15 cellular contexts compared by ENCODE assay signal in genomic region chr1:59289570-59289969, GRCh38. TPM values are rescaled to one million over a fixed set of nuclear protein-coding genes. Genes with fewer than 3 reads are reported as not detected.
DNase-seq lines count a peak whose midpoint lies in the region; ATAC-seq and TF ChIP-seq lines count a peak whose summit lies in the region.
"Had no signal": no experiment of that assay in that cellular context is flagged by ENCODE, and none has a peak within 500 bp of the region (broad histone marks: within the 10 kb centered on the region; RNA-seq: fewer than 3 reads in every experiment).

No MANE protein-coding gene starts in this region.

- no peak overlapping the region for H2BK120ac ChIP-seq in mesenchymal stem cell (ENCODE audit: low read depth, low read length)

- H3K27me3 ChIP-seq in HCT116 (ENCODE audit: insufficient read depth, low read length) = no peaks in the 10 kb centered on the region
- no peaks in the 10 kb centered on the region for H3K27me3 ChIP-seq in Panc1 (ENCODE audit: control insufficient read depth, insufficient read depth, low read length)
- no peaks in the 10 kb centered on the region for H3K27me3 ChIP-seq in mesenchymal stem cell (ENCODE audit: control insufficient read depth in 1 of 2, insufficient read depth in 1 of 2, low read length in 2 of 2)
- H3K27me3 ChIP-seq in skeletal muscle tissue (ENCODE audit: control insufficient read depth in 3 of 3, insufficient read depth in 3 of 3, low read length in 3 of 3) = no peaks in the 10 kb centered on the region
- H3K27me3 ChIP-seq: BLaER1, SJSA1 had no signal

- no peaks in the 10 kb centered on the region for H3K9me3 Mint-ChIP-seq in effector memory CD8-positive, alpha-beta T cell
- H3K9me3 Mint-ChIP-seq: CD8-positive, alpha-beta T cell had no signal

- no TSS peak for BruUV-seq in HCT116 (replicated peaks; lab: Mats Ljungman, UMichigan)
- no TSS peak for BruUV-seq in Panc1 (replicated peaks; lab: Mats Ljungman, UMichigan)

- H3K4me2 ChIP-seq in HCT116 (ENCODE audit: low read length) = peak overlapping the region; percentile 39; the same call in 1 of the 2 replicates
- H3K4me2 ChIP-seq in mesenchymal stem cell (ENCODE audit: low read length, poor library complexity, severe bottlenecking) = no peak overlapping the region
- H3K4me2 ChIP-seq: BLaER1 had no signal

- TF ChIP-seq POLR2A in HCT116 (IDR thresholded peaks at IDR 0.05; ENCODE audit: borderline replicate concordance, extremely low read depth, insufficient read depth, insufficient read length) = no peak

- ATAC-seq in HCT116 (peak; percentile 46), Panc1 (peak; percentile 58; the same call in 1 of the 2 replicates), HG02571 (IDR thresholded peaks at IDR 0.05; ENCODE audit: unreplicated experiment) (no peak)
- no peak for ATAC-seq in effector memory CD8-positive, alpha-beta T cell (replicated peaks)
- ATAC-seq: CD8-positive, alpha-beta T cell; Right ventricle myocardium inferior had no signal

- no peaks in the 10 kb centered on the region for H3K36me3 Mint-ChIP-seq in effector memory CD8-positive, alpha-beta T cell (ENCODE audit: insufficient read depth)
- H3K36me3 Mint-ChIP-seq: CD8-positive, alpha-beta T cell had no signal

- no peak overlapping the region for H2BK5ac ChIP-seq in mesenchymal stem cell (ENCODE audit: low read depth, low read length, poor library complexity, severe bottlenecking)

- peak overlapping the region; percentile 20 for H2AK5ac ChIP-seq in mesenchymal stem cell (ENCODE audit: low read length, severe bottlenecking)

- H3K9ac ChIP-seq in HCT116 (ENCODE audit: low read length) (no peak overlapping the region), mesenchymal stem cell (ENCODE audit: low read length) (no peak overlapping the region), skeletal muscle tissue (ENCODE audit: low read depth in 1 of 3, low read length in 3 of 3) (no peak overlapping the region)
- H3K9ac ChIP-seq: BLaER1 had no signal

- H3K4me1 ChIP-seq in HCT116 (ENCODE audit: control insufficient read depth in 1 of 2, insufficient read depth in 2 of 2, low read length in 2 of 2) = peaks cover 4 to 14% of the 10 kb centered on the region in 2 experiments; a peak in 3 of 4 replicates
- no peaks in the 10 kb centered on the region for H3K4me1 ChIP-seq in Panc1 (ENCODE audit: control insufficient read depth, insufficient read depth, low read length)
- H3K4me1 ChIP-seq in mesenchymal stem cell (ENCODE audit: control insufficient read depth, insufficient read depth, low read depth, low read length) = peaks cover 3% of the 10 kb centered on the region
- peaks cover 16 to 41% (median 22%) of the 10 kb centered on the region in 3 donors for H3K4me1 ChIP-seq in skeletal muscle tissue (ENCODE audit: control insufficient read depth in 3 of 3, insufficient read depth in 3 of 3, low read length in 3 of 3)
- H3K4me1 ChIP-seq: SJSA1 had no signal

- no peak overlapping the region for H3K14ac ChIP-seq in mesenchymal stem cell (ENCODE audit: low read length in 2 of 2)

- no peak overlapping the region for H2BK15ac ChIP-seq in mesenchymal stem cell (ENCODE audit: low read depth, poor library complexity, severe bottlenecking)

- H3K27ac Mint-ChIP-seq in effector memory CD8-positive, alpha-beta T cell = no peak overlapping the region
- H3K27ac Mint-ChIP-seq: CD8-positive, alpha-beta T cell had no signal

- no peaks in the 10 kb centered on the region for H3K79me1 ChIP-seq in mesenchymal stem cell (replicated peaks; ENCODE audit: low read length, poor library complexity, severe bottlenecking)

- no peaks in the 10 kb centered on the region for H3K36me3 ChIP-seq in HCT116 (ENCODE audit: control insufficient read depth in 1 of 2, insufficient read depth in 2 of 2, low read length in 2 of 2)
- H3K36me3 ChIP-seq in Panc1 (ENCODE audit: control insufficient read depth, insufficient read depth, low read length) = no peaks in the 10 kb centered on the region
- no peaks in the 10 kb centered on the region for H3K36me3 ChIP-seq in mesenchymal stem cell (ENCODE audit: control insufficient read depth in 1 of 2, insufficient read depth in 2 of 2, low read depth in 1 of 2, low read length in 2 of 2)
- no peaks in the 10 kb centered on the region for H3K36me3 ChIP-seq in skeletal muscle tissue (ENCODE audit: control insufficient read depth in 3 of 3, insufficient read depth in 3 of 3, low read length in 3 of 3)
- H3K36me3 ChIP-seq: BLaER1, SJSA1 had no signal

- no peaks in the 10 kb centered on the region for H3K27me3 Mint-ChIP-seq in effector memory CD8-positive, alpha-beta T cell

- WGBS in mesenchymal stem cell = 95% methylated on average over 2 of the region's 2 CpGs

- RAD21 ChIA-PET in HCT116 (lab: Charles Lee; ENCODE audit: low non-redundant PET in 1 of 2, low total read pairs in 2 of 2, uncharacterized antibody in 2 of 2, unreplicated experiment in 2 of 2) = no interaction called here

- peak overlapping the region; percentile 65 to 78 for H2BK12ac ChIP-seq in mesenchymal stem cell (ENCODE audit: low read length in 2 of 2)

- H4K8ac ChIP-seq in mesenchymal stem cell (ENCODE audit: low read length) = peak overlapping the region; percentile 56

- peaks cover 21 to 24% of the 10 kb centered on the region in 2 donors for H3K4me1 Mint-ChIP-seq in effector memory CD8-positive, alpha-beta T cell (ENCODE audit: low read depth in 2 of 2)

- TF ChIP-seq RAD21 in HCT116 (IDR thresholded peaks at IDR 0.05; ENCODE audit: low read depth) = no peak

- no peak overlapping the region for H3K4me3 Mint-ChIP-seq in effector memory CD8-positive, alpha-beta T cell
- H3K4me3 Mint-ChIP-seq: CD8-positive, alpha-beta T cell had no signal

- peak overlapping the region; percentile 54 to 58 for H3K18ac ChIP-seq in mesenchymal stem cell (ENCODE audit: low read depth in 1 of 2, low read length in 2 of 2)

- in situ Hi-C loops in Panc1 (cut with HindIII; ENCODE audit: low pct_unique_long_range_greater_than_20kb, low sequenced_read_pairs) = no loop called here

- intact Hi-C loops in HCT116 (cut with micrococcal nuclease) = no loop called here
- intact Hi-C loops in Panc1 (cut with micrococcal nuclease; ENCODE audit: unreplicated experiment) = no loop called here

- no peak overlapping the region for H3K23ac ChIP-seq in mesenchymal stem cell (ENCODE audit: low read length in 2 of 2)

- no peaks in the 10 kb centered on the region for H3K79me2 ChIP-seq in HCT116 (ENCODE audit: insufficient read depth, low read length)

- POLR2A ChIA-PET in HCT116 (lab: Charles Lee) = interaction anchor here (0.6 kb wide), 1 partner anchor 506 kb away, joined by 3 read pairs; the partner anchor contains the start of gene JUN
- POLR2A ChIA-PET in Panc1 (lab: Charles Lee) = no interaction called here

- peak overlapping the region; percentile 41 for H2AFZ ChIP-seq in HCT116 (ENCODE audit: low read depth, low read length, poor library complexity, severe bottlenecking)
- H2AFZ ChIP-seq in mesenchymal stem cell (ENCODE audit: low read depth, low read length) = no peak overlapping the region

- H3K9me3 ChIP-seq in HCT116 (ENCODE audit: control insufficient read depth in 1 of 2, insufficient read depth in 1 of 2, low read depth in 1 of 2, low read length in 2 of 2) (no peaks in the 10 kb centered on the region), Panc1 (ENCODE audit: control insufficient read depth, insufficient read depth, low read depth, low read length) (no peaks in the 10 kb centered on the region), mesenchymal stem cell (ENCODE audit: control insufficient read depth, low read length) (no peaks in the 10 kb centered on the region), skeletal muscle tissue (ENCODE audit: control insufficient read depth in 3 of 3, low read length in 3 of 3) (no peaks in the 10 kb centered on the region)
- H3K9me3 ChIP-seq: BLaER1, SJSA1 had no signal

- no peak overlapping the region for H3K4me3 ChIP-seq in HCT116 (replicated peaks in 1 of 2; ENCODE audit: low read depth in 1 of 2, low read length in 2 of 2)
- no peak overlapping the region for H3K4me3 ChIP-seq in Panc1 (ENCODE audit: low read depth in 2 of 2, low read length in 2 of 2)
- no peak overlapping the region for H3K4me3 ChIP-seq in mesenchymal stem cell (ENCODE audit: insufficient read depth in 1 of 2, low read depth in 1 of 2, low read length in 2 of 2)
- H3K4me3 ChIP-seq in skeletal muscle tissue (ENCODE audit: low read length in 3 of 3) = no peak overlapping the region
- H3K4me3 ChIP-seq: BLaER1, SJSA1 had no signal

- H3K9me2 ChIP-seq in HCT116 (ENCODE audit: insufficient read depth) = no peaks in the 10 kb centered on the region; the same call in 1 of the 2 replicates

- peak overlapping the region; percentile 83 for H4K91ac ChIP-seq in mesenchymal stem cell (ENCODE audit: low read length)

- TF ChIP-seq CTCF in HCT116 (IDR thresholded peaks at IDR 0.05 in 2 of 3, conservative IDR thresholded peaks at IDR 0.05 in 1 of 3; ENCODE audit: borderline replicate concordance in 1 of 3, insufficient read depth in 1 of 3, low read depth in 2 of 3, low read length in 2 of 3) = no peak
- no peak for TF ChIP-seq CTCF in Panc1 (IDR thresholded peaks at IDR 0.05)

- H3K4ac ChIP-seq in mesenchymal stem cell (ENCODE audit: low read depth in 1 of 2, low read length in 2 of 2) = peak overlapping the region in 1 of 2 experiments; percentile 47

- H3K27ac ChIP-seq in HCT116 (ENCODE audit: low read depth, low read length) (no peak overlapping the region), Panc1 (ENCODE audit: low read length) (no peak overlapping the region), mesenchymal stem cell (ENCODE audit: low read length, poor library complexity, severe bottlenecking) (no peak overlapping the region), skeletal muscle tissue (ENCODE audit: low read depth, low read length) (peak overlapping the region; percentile 87)
- H3K27ac ChIP-seq: BLaER1, SJSA1 had no signal

- H4K20me1 ChIP-seq in HCT116 (ENCODE audit: insufficient read depth) = no peaks in the 10 kb centered on the region
- H4K20me1 ChIP-seq: BLaER1 had no signal

- no peak for DNase-seq in HCT116 (ENCODE audit: low read depth, low spot score)
- no peak for DNase-seq in Panc1 (ENCODE audit: low read depth, low spot score)
- DNase-seq in mesenchymal stem cell = no peak
- no peak for DNase-seq in effector memory CD8-positive, alpha-beta T cell
- DNase-seq in AG08395 (ENCODE audit: low spot score) = no peak
- DNase-seq: CD8-positive, alpha-beta T cell; GOT3; NCI-H1092 treated with DMSO at 0.1 percent for 48 hours; NCI-H1436 treated with DMSO at 0.1 percent for 48 hours; NCI-H748 treated with DMSO at 0.1 percent for 48 hours had no signal

- CTCF ChIA-PET in HCT116 (lab: Charles Lee) (interaction anchor here (1.0 to 1.2 kb wide), 2 partner anchors 31 to 277 kb away, joined by 3 read pairs; no protein-coding TSS in a partner anchor), Panc1 (lab: Charles Lee) (no interaction called here)

TF ChIP-seq in HCT116, 20 proteins besides CTCF, POLR2A, EP300 and RAD21 (continues in another document):
- TF ChIP-seq ZNF274 (IDR thresholded peaks at IDR 0.05; ENCODE audit: low read depth, low read length) (no peak), SP1 (IDR thresholded peaks at IDR 0.05; ENCODE audit: low read depth) (no peak), CEBPB (IDR thresholded peaks at IDR 0.05; ENCODE audit: low read depth) (no peak)

RNA-seq across cellular contexts. Expression of gene FGGY, which starts 7.3 kb away (rescaled TPM):
- total RNA-seq in HCT116 (2021; ENCODE audit: unreplicated experiment) (10.6 TPM), Panc1 (2021; ENCODE audit: unreplicated experiment) (15.5 TPM), skeletal muscle tissue (52.2 TPM)
- polyA plus RNA-seq in HCT116 (2012) = 5.7 and 5.8 TPM in 2 replicates
- 9.0 TPM for polyA plus RNA-seq in Panc1 (2012; ENCODE audit: insufficient read length)
- 3.1 TPM for polyA plus RNA-seq in mesenchymal stem cell (2013, experiment 1 of 2)
- 2.7 TPM for polyA plus RNA-seq in mesenchymal stem cell (2013, experiment 2 of 2)

Comparison
In these comparisons a context has a peak if more than half of its experiments do, and no peak if none do; other contexts are left out.
1. ATAC-seq: peak in HCT116 (single experiment) and Panc1 (single experiment); none in effector memory CD8-positive, alpha-beta T cell (single experiment) and HG02571 (single experiment).